ENCODE assay signal across 1 cellular context in the genomic region with DNA sequence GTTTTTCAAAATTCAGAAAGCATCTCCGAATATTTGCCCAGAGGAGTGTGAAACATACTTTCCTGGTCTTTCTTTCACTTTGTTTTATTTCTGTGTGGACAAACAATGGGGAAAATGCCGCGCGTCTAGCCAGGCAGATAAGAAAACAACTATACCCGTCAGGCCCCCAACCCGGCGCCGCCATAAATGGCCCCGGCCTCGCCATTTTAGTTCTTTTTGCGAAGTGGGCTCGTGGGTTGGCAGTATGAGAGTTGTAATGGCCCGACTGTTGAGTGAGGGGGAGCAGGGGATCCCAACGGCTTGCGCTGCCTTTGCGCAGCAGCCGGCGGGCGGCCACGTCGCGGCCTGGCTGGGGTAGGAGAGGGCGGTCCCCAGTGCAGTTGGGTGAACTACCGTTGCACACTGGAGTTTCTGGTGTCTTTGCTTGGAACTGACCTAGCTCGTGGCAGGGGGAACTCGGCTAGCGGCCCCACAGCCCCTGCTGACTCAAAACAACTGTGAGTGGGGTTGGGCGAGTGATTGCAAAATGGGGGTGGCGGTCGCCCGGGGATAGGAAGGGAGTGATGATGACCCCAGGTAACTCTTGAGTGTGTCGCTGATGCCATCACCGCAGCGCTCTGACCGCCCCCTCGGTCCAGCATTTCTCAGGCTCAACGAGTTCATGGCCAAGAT.
TF ChIP-seq lines count a peak whose summit lies in the region.

No MANE protein-coding gene starts in this region.

TF ChIP-seq in SK-N-SH, 30 proteins besides CTCF, POLR2A, EP300 and RAD21 (continued from another document):
- TF ChIP-seq, protein P1, sequence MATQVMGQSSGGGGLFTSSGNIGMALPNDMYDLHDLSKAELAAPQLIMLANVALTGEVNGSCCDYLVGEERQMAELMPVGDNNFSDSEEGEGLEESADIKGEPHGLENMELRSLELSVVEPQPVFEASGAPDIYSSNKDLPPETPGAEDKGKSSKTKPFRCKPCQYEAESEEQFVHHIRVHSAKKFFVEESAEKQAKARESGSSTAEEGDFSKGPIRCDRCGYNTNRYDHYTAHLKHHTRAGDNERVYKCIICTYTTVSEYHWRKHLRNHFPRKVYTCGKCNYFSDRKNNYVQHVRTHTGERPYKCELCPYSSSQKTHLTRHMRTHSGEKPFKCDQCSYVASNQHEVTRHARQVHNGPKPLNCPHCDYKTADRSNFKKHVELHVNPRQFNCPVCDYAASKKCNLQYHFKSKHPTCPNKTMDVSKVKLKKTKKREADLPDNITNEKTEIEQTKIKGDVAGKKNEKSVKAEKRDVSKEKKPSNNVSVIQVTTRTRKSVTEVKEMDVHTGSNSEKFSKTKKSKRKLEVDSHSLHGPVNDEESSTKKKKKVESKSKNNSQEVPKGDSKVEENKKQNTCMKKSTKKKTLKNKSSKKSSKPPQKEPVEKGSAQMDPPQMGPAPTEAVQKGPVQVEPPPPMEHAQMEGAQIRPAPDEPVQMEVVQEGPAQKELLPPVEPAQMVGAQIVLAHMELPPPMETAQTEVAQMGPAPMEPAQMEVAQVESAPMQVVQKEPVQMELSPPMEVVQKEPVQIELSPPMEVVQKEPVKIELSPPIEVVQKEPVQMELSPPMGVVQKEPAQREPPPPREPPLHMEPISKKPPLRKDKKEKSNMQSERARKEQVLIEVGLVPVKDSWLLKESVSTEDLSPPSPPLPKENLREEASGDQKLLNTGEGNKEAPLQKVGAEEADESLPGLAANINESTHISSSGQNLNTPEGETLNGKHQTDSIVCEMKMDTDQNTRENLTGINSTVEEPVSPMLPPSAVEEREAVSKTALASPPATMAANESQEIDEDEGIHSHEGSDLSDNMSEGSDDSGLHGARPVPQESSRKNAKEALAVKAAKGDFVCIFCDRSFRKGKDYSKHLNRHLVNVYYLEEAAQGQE (IDR thresholded peaks at IDR 0.05; ENCODE audit: low read depth, low read length): peak; percentile 64; the same call in 1 of the 2 replicates
- TF ChIP-seq GATA2 (CRISPR knock-in tag; IDR thresholded peaks at IDR 0.05): no peak
- TF ChIP-seq RFX5 (IDR thresholded peaks at IDR 0.05; ENCODE audit: low read length): no peak
- TF ChIP-seq, protein P2, sequence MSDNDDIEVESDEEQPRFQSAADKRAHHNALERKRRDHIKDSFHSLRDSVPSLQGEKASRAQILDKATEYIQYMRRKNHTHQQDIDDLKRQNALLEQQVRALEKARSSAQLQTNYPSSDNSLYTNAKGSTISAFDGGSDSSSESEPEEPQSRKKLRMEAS (IDR thresholded peaks at IDR 0.05; ENCODE audit: low read depth): peak; percentile 52
- TF ChIP-seq FOSL2 (IDR thresholded peaks at IDR 0.05; ENCODE audit: borderline replicate concordance, low read depth): no peak
- TF ChIP-seq TAF1 (IDR thresholded peaks at IDR 0.05; ENCODE audit: borderline replicate concordance, low read depth, low read length): peak; percentile 96
- TF ChIP-seq NRF1 (IDR thresholded peaks at IDR 0.05; ENCODE audit: low read depth, low read length): no peak
- no peak for TF ChIP-seq NFIC (IDR thresholded peaks at IDR 0.05; ENCODE audit: borderline replicate concordance)
- TF ChIP-seq TCF12 (IDR thresholded peaks at IDR 0.05): no peak
- TF ChIP-seq FOXM1 (IDR thresholded peaks at IDR 0.05; ENCODE audit: low read depth): no peak
- TF ChIP-seq JUND (IDR thresholded peaks at IDR 0.05): no peak
- TF ChIP-seq POLR2AphosphoS5 (IDR thresholded peaks at IDR 0.05; ENCODE audit: low read depth, low read length): peak; percentile 100
- TF ChIP-seq SIN3A (IDR thresholded peaks at IDR 0.05; ENCODE audit: borderline replicate concordance, low read depth, low read length): peak; percentile 84; the same call in 1 of the 2 replicates
- TF ChIP-seq TEAD4 (IDR thresholded peaks at IDR 0.05; ENCODE audit: borderline replicate concordance, insufficient read depth): peak; percentile 36; the same call in 1 of the 2 replicates
- TF ChIP-seq, protein P3, sequence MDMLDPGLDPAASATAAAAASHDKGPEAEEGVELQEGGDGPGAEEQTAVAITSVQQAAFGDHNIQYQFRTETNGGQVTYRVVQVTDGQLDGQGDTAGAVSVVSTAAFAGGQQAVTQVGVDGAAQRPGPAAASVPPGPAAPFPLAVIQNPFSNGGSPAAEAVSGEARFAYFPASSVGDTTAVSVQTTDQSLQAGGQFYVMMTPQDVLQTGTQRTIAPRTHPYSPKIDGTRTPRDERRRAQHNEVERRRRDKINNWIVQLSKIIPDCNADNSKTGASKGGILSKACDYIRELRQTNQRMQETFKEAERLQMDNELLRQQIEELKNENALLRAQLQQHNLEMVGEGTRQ (IDR thresholded peaks at IDR 0.05; ENCODE audit: borderline replicate concordance, low read depth, low read length): no peak
- TF ChIP-seq EZH2phosphoT487 (IDR thresholded peaks at IDR 0.05; ENCODE audit: borderline replicate concordance, low read depth): no peak
- no peak for TF ChIP-seq RCOR1 (IDR thresholded peaks at IDR 0.05; ENCODE audit: low read length)
- TF ChIP-seq SMC3 (IDR thresholded peaks at IDR 0.05; ENCODE audit: low read depth, low read length): no peak
- no peak for TF ChIP-seq RXRA (IDR thresholded peaks at IDR 0.05; ENCODE audit: borderline replicate concordance, low read depth)
- TF ChIP-seq, protein P4, sequence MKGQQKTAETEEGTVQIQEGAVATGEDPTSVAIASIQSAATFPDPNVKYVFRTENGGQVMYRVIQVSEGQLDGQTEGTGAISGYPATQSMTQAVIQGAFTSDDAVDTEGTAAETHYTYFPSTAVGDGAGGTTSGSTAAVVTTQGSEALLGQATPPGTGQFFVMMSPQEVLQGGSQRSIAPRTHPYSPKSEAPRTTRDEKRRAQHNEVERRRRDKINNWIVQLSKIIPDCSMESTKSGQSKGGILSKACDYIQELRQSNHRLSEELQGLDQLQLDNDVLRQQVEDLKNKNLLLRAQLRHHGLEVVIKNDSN (IDR thresholded peaks at IDR 0.05; ENCODE audit: borderline replicate concordance, low read depth): no peak
- TF ChIP-seq FOXJ3 (CRISPR knock-in tag; IDR thresholded peaks at IDR 0.05): no peak
- peak; percentile 94 for TF ChIP-seq YY1 (IDR thresholded peaks at IDR 0.05; ENCODE audit: low read depth)
- TF ChIP-seq, protein P5, sequence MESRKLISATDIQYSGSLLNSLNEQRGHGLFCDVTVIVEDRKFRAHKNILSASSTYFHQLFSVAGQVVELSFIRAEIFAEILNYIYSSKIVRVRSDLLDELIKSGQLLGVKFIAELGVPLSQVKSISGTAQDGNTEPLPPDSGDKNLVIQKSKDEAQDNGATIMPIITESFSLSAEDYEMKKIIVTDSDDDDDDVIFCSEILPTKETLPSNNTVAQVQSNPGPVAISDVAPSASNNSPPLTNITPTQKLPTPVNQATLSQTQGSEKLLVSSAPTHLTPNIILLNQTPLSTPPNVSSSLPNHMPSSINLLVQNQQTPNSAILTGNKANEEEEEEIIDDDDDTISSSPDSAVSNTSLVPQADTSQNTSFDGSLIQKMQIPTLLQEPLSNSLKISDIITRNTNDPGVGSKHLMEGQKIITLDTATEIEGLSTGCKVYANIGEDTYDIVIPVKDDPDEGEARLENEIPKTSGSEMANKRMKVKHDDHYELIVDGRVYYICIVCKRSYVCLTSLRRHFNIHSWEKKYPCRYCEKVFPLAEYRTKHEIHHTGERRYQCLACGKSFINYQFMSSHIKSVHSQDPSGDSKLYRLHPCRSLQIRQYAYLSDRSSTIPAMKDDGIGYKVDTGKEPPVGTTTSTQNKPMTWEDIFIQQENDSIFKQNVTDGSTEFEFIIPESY (IDR thresholded peaks at IDR 0.05; ENCODE audit: borderline replicate concordance, low read depth): no peak
- TF ChIP-seq MXI1 (IDR thresholded peaks at IDR 0.05; ENCODE audit: low read depth, low read length): no peak; the same call in 1 of the 2 replicates
- no peak for TF ChIP-seq GABPA (IDR thresholded peaks at IDR 0.05; ENCODE audit: low read depth)
- 0 out of 2 replicates have a peak, but pooled peaks have one; percentile 31 for TF ChIP-seq MEF2A (IDR thresholded peaks at IDR 0.05; ENCODE audit: borderline replicate concordance, low read depth)
- TF ChIP-seq CHD2 (IDR thresholded peaks at IDR 0.05; ENCODE audit: low read length, partially characterized antibody): no peak
- TF ChIP-seq ELF1 (IDR thresholded peaks at IDR 0.05): no peak; the same call in 1 of the 2 replicates
